Comparison of ENCODE assay signal across 9 cellular contexts in the genomic region with DNA sequence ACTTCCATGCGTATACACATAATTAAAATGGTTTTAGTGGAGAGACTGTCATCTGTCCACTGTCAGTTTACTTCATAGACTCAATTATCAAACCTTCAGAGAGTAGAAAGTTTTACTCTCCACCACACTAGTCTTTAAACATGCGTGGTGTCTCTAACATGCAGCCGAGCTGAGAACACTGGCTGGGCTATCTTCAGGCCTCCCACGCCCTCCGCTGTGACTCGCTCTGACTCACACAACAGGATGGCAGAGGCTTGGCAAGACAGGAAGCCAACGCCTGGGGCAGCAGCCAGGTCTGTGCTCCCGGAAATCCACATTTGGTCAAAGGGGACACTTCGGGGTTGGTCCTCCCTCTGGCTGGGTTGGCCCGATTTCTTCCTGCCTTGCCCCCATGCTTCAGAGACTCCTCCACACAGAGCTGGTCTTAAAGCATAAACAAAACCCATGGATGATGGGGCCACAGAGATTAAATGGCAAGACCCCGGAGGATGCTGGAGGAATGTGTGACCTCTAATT. TPM values are rescaled to one million over a fixed set of nuclear protein-coding genes. Genes with fewer than 3 reads are reported as not detected.
DNase-seq lines count a peak whose midpoint lies in the region; ATAC-seq, FAIRE-seq and TF ChIP-seq lines count a peak whose summit lies in the region.
"Had no signal": no experiment of that assay in that cellular context is flagged by ENCODE, and none has a peak within 500 bp of the region (broad histone marks: within the 10 kb centered on the region; RNA-seq: fewer than 3 reads in every experiment).

No MANE protein-coding gene starts in this region.

- no peak overlapping the region for H3K4ac ChIP-seq in H1 (replicated peaks; ENCODE audit: insufficient read length, low read depth, low read length)

- no peaks in the 10 kb centered on the region for H4K20me1 ChIP-seq in H1 (replicated peaks in 1 of 2; ENCODE audit: control insufficient read depth in 1 of 2, insufficient read depth in 2 of 2, low read length in 2 of 2)

- H4K8ac ChIP-seq in H1 (ENCODE audit: extremely low read depth, insufficient read depth, low read length): no peak overlapping the region; the same call in 1 of the 2 replicates

- H3K4me3 ChIP-seq in GM06990 (replicated peaks; ENCODE audit: low read depth, low read length) (no peak overlapping the region), H1 (ENCODE audit: extremely low read depth in 1 of 4, insufficient read depth in 2 of 4, low read depth in 3 of 4, low read length in 4 of 4) (no peak overlapping the region), muscle layer of colon (ENCODE audit: low read depth in 1 of 2, low read length in 2 of 2) (no peak overlapping the region)

- DNase-seq in GM06990 (ENCODE audit: extremely low read depth, insufficient read length) (peak; percentile 85), NCI-H460 (ENCODE audit: extremely low read depth, low read depth) (peak; percentile 94), H1 (ENCODE audit: low read depth in 1 of 2, low spot score in 2 of 2) (peak in 1 of 2 experiments; percentile 41), NCI-H2107 (lab: John Stamatoyannopoulos, UW) (no peak)
- peak; percentile 90 for DNase-seq in activated CD8-positive, alpha-beta memory T cell treated with anti-CD3 and anti-CD28 coated beads for 24 hours
- DNase-seq in stimulated activated naive CD4-positive, alpha-beta T cell (lab: John Stamatoyannopoulos, UW): peak; percentile 49 to 66 (median 56)

- no peak overlapping the region for H3K23ac ChIP-seq in H1 (ENCODE audit: insufficient read length)

- no peak overlapping the region for H2BK15ac ChIP-seq in H1 (ENCODE audit: low read length)

- no peak overlapping the region for H2AK5ac ChIP-seq in H1 (ENCODE audit: low read depth, low read length)

- no peak overlapping the region for H2BK5ac ChIP-seq in H1 (ENCODE audit: low read depth, low read length)

- TF ChIP-seq CTCF in GM06990 (IDR thresholded peaks at IDR 0.05; ENCODE audit: insufficient read depth, low read length, poor library complexity, severe bottlenecking) (no peak), H1 (IDR thresholded peaks at IDR 0.05; ENCODE audit: control extremely low read depth in 1 of 3, insufficient read depth in 1 of 3, low read depth in 1 of 3, low read length in 3 of 3) (no peak)

- CTCF ChIA-PET in H1 (lab: Charles Lee; ENCODE audit: partially characterized antibody): interaction anchor here (1.2 to 2.6 kb wide), 3 partner anchors 16 to 65 kb away, joined by 4 to 12 read pairs (median 6); no protein-coding TSS in a partner anchor

- H3K9me3 ChIP-seq in H1 (ENCODE audit: insufficient read depth in 2 of 2, low read depth in 1 of 2, low read length in 1 of 2): no peaks in the 10 kb centered on the region
- no peaks in the 10 kb centered on the region for H3K9me3 ChIP-seq in muscle layer of colon (ENCODE audit: low read length)

- peak; percentile 49 for ATAC-seq in HG02588 (IDR thresholded peaks at IDR 0.05; ENCODE audit: unreplicated experiment)

- POLR2A ChIA-PET in H1 (lab: Charles Lee; ENCODE audit: partially characterized antibody): interaction anchor here (1.0 kb wide), 1 partner anchor 12 kb away, joined by 3 read pairs; no protein-coding TSS in a partner anchor

- H3K79me2 ChIP-seq in H1 (ENCODE audit: control insufficient read depth in 1 of 2, insufficient read depth in 2 of 2, low read length in 2 of 2): no peaks in the 10 kb centered on the region

- H2BK120ac ChIP-seq in H1 (replicated peaks; ENCODE audit: low read depth, low read length): no peak overlapping the region

- H3K79me1 ChIP-seq in H1 (ENCODE audit: low read depth, low read length): no peaks in the 10 kb centered on the region

- 0 out of 2 replicates have a peak overlapping the region, but pooled peaks have one; percentile 51 for H2AFZ ChIP-seq in H1 (ENCODE audit: low read length)

- H3K4me2 ChIP-seq in H1 (ENCODE audit: insufficient read depth in 1 of 2, low read depth in 2 of 2, low read length in 2 of 2): no peak overlapping the region

- no peak overlapping the region for H3K14ac ChIP-seq in H1 (ENCODE audit: insufficient read length)

- no peak for TF ChIP-seq RAD21 in H1 (IDR thresholded peaks at IDR 0.05 in 1 of 2, conservative IDR thresholded peaks at IDR 0.05 in 1 of 2; ENCODE audit: low read depth in 2 of 2, low read length in 2 of 2)

- H2BK12ac ChIP-seq in H1 (ENCODE audit: low read depth, low read length): no peak overlapping the region

- H3K36me3 ChIP-seq in GM06990 (ENCODE audit: control insufficient read depth, insufficient read depth, low read length) (no peaks in the 10 kb centered on the region), H1 (ENCODE audit: control insufficient read depth in 2 of 4, insufficient read depth in 4 of 4, low read length in 3 of 4) (no peaks in the 10 kb centered on the region), muscle layer of colon (ENCODE audit: insufficient read depth, low read length) (no peaks in the 10 kb centered on the region)

- H3K27me3 ChIP-seq in GM06990 (replicated peaks; ENCODE audit: control insufficient read depth, insufficient read depth, low read length): no peaks in the 10 kb centered on the region
- no peaks in the 10 kb centered on the region for H3K27me3 ChIP-seq in H1 (replicated peaks in 1 of 4; ENCODE audit: control insufficient read depth in 3 of 4, extremely low read depth in 1 of 4, insufficient read depth in 3 of 4, low read length in 3 of 4)
- H3K27me3 ChIP-seq in muscle layer of colon (ENCODE audit: control insufficient read depth in 1 of 2, insufficient read depth in 2 of 2, low read length in 2 of 2): no peaks in the 10 kb centered on the region

- peaks cover 0 to 5% (median 3%) of the 10 kb centered on the region in 4 experiments; a peak in 2 of 7 replicates for H3K4me1 ChIP-seq in H1 (replicated peaks in 1 of 4; ENCODE audit: control insufficient read depth in 3 of 4, insufficient read depth in 4 of 4, low read length in 3 of 4)
- peaks cover 20% of the 10 kb centered on the region for H3K4me1 ChIP-seq in muscle layer of colon (ENCODE audit: insufficient read depth, low read length)

- TF ChIP-seq EP300 in H1 (IDR thresholded peaks at IDR 0.05; ENCODE audit: borderline replicate concordance in 1 of 2, low read depth in 2 of 2, low read length in 2 of 2): no peak

- no peak overlapping the region for H3K9ac ChIP-seq in H1 (replicated peaks in 1 of 4; ENCODE audit: extremely low read depth in 1 of 4, low read depth in 3 of 4, low read length in 3 of 4)
- H3K9ac ChIP-seq in muscle layer of colon (ENCODE audit: low read length): no peak overlapping the region

- H3K18ac ChIP-seq in H1 (ENCODE audit: extremely low read depth, low read length): no peak overlapping the region

- H2BK20ac ChIP-seq in H1 (ENCODE audit: low read length): no peak overlapping the region

- no peaks in the 10 kb centered on the region for H3K23me2 ChIP-seq in H1 (ENCODE audit: low read depth, low read length)

- no peak overlapping the region for H3K56ac ChIP-seq in H1 (replicated peaks; ENCODE audit: insufficient read length, low read depth, low read length)

- no peak overlapping the region for H4K5ac ChIP-seq in H1 (ENCODE audit: insufficient read length, low read depth, low read length)

- H3K27ac ChIP-seq in H1 (ENCODE audit: low read depth, low read length): no peak overlapping the region
- H3K27ac ChIP-seq in muscle layer of colon (ENCODE audit: low read depth, low read length): peak overlapping the region; percentile 1

- FAIRE-seq in H1 (lab: Jason Lieb, UNC): no peak
- FAIRE-seq: islet of Langerhans had no signal

- whole genome bisulfite sequencing in H1 (ENCODE audit: extremely low coverage in 1 of 2, insufficient coverage in 1 of 2, insufficient read length in 1 of 2, insufficient replicate concordance in 2 of 2, low coverage in 1 of 2, low lambda C conversion rate in 2 of 2, missing lambda C conversion rate in 1 of 2), 2 experiments: 78% methylated on average over 11 of the region's 11 CpGs; no CpG with 5 or more reads in 1 of the 2 experiments

- H4K91ac ChIP-seq in H1 (replicated peaks; ENCODE audit: insufficient read length, low read length): no peak overlapping the region

- TF ChIP-seq POLR2A in H1 (IDR thresholded peaks at IDR 0.05; ENCODE audit: control extremely low read depth in 1 of 2, low read depth in 2 of 2, low read length in 2 of 2): no peak

TF ChIP-seq in H1, 55 proteins besides CTCF, POLR2A, EP300 and RAD21:
- no peak for TF ChIP-seq SP2 (IDR thresholded peaks at IDR 0.05; ENCODE audit: low read length)
- peak; percentile 59 for TF ChIP-seq SRF (IDR thresholded peaks at IDR 0.05; ENCODE audit: low read depth, low read length)

RNA-seq across cellular contexts. Expression of gene IFNGR2, which starts 22.7 kb away (rescaled TPM):
- total RNA-seq in NCI-H460 (2014; rRNA removed; shearing (Covaris generic)): 67.4 and 68.9 TPM in 2 replicates
- polyA plus RNA-seq in NCI-H460 (2014; cell fraction: nucleus; rRNA removed): 41.5 and 53.5 TPM in 2 replicates
- 34.9 and 36.0 TPM in 2 replicates for total RNA-seq in H1 (2021; fragmentation: NEBNext Ultra II Directional; extraction: Animal tissue kit (Norgen Biotek cat#: 25700))
- 33.4 and 46.4 TPM in 2 replicates for polyA plus RNA-seq in H1 (2011; rRNA removed)
- polyA plus RNA-seq in H1 (2011; cell fraction: cytosol; rRNA removed): 39.1 TPM
- polyA plus RNA-seq in H1 (2011; cell fraction: nucleus; rRNA removed): 37.9 TPM
- polyA plus RNA-seq in H1 (2012, experiment 1 of 2): 37.0 to 39.3 TPM (median 37.9 TPM) in 4 replicates
- 36.4 TPM for polyA plus RNA-seq in H1 (2012, experiment 2 of 2)
- polyA plus RNA-seq in H1 (2013, experiment 1 of 2): 25.9 TPM
- polyA plus RNA-seq in H1 (2013, experiment 2 of 2): 27.9 TPM
- polyA minus RNA-seq in H1 (2011; rRNA and poly(A)+ RNA removed): 60.5 and 66.1 TPM in 2 replicates
- polyA minus RNA-seq in H1 (2011; cell fraction: cytosol; rRNA and poly(A)+ RNA removed): 31.0 TPM
- 27.3 TPM for polyA minus RNA-seq in H1 (2011; cell fraction: nucleus; rRNA and poly(A)+ RNA removed)

RNA-seq across cellular contexts. Expression of gene IFNAR1, which starts 55.8 kb away (rescaled TPM):
- 7.6 and 11.0 TPM in 2 replicates for total RNA-seq in NCI-H460 (2014; rRNA removed; shearing (Covaris generic))
- polyA plus RNA-seq in NCI-H460 (2014; cell fraction: nucleus; rRNA removed): 1.9 and 2.3 TPM in 2 replicates
- total RNA-seq in H1 (2021; fragmentation: NEBNext Ultra II Directional; extraction: Animal tissue kit (Norgen Biotek cat#: 25700)): 13.4 and 17.1 TPM in 2 replicates
- polyA plus RNA-seq in H1 (2011; rRNA removed): 3.1 and 3.4 TPM in 2 replicates
- polyA plus RNA-seq in H1 (2011; cell fraction: cytosol; rRNA removed): 4.4 TPM
- 1.7 TPM for polyA plus RNA-seq in H1 (2011; cell fraction: nucleus; rRNA removed)
- 6.9 to 14.0 TPM (median 10.4 TPM) in 4 replicates for polyA plus RNA-seq in H1 (2012, experiment 1 of 2)
- polyA plus RNA-seq in H1 (2012, experiment 2 of 2): 0.98 TPM
- polyA plus RNA-seq in H1 (2013, experiment 1 of 2): 10.5 TPM
- 13.5 TPM for polyA plus RNA-seq in H1 (2013, experiment 2 of 2)
- polyA minus RNA-seq in H1 (2011; rRNA and poly(A)+ RNA removed): 5.3 and 6.1 TPM in 2 replicates
- 3.2 TPM for polyA minus RNA-seq in H1 (2011; cell fraction: cytosol; rRNA and poly(A)+ RNA removed)
- polyA minus RNA-seq in H1 (2011; cell fraction: nucleus; rRNA and poly(A)+ RNA removed): 8.5 TPM
